In the genomic region with DNA sequence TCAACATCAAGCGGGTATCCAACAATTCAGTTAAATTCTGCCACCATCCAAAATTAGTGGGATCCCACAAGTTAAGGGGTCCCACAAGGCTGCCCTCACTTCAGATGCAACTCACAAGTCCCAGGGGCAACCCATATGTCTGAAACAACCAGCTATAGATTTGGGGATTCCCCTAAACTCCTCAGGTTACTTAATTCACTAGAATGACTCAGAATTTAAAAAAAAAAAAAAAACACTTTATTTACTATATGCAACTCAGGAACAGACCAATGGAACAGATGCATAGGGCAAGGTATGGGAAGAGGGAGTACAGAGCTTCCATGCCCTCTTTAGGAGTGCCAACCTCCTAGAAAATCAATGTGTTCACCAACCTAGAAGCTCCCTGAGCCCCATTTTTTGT, we compare ENCODE assay signal across 23 cellular contexts. TPM values are rescaled to one million over a fixed set of nuclear protein-coding genes. Genes with fewer than 3 reads are reported as not detected.
DNase-seq lines count a peak whose midpoint lies in the region; ATAC-seq lines count a peak whose summit lies in the region.
"Had no signal": no experiment of that assay in that cellular context is flagged by ENCODE, and none has a peak within 500 bp of the region (broad histone marks: within the 10 kb centered on the region; RNA-seq: fewer than 3 reads in every experiment).

No MANE protein-coding gene starts in this region.

- no peaks in the 10 kb centered on the region for H4K20me1 ChIP-seq in GM23248 (ENCODE audit: insufficient read depth)

- no peaks in the 10 kb centered on the region for H3K27me3 Mint-ChIP-seq in activated T-helper 2 cell treated with anti-CD3 and anti-CD28 coated beads, Interferon-gamma antibody, Interleukin-2, Interleukin-4, amounts not matched to agents 10 μg/mL and 5 μg/mL and 100 μg/mL, durations not matched to agents 14 hours and 24 hours and 36 hours (ENCODE audit: low read depth)
- H3K27me3 Mint-ChIP-seq: activated naive CD8-positive, alpha-beta T cell treated with anti-CD3 and anti-CD28 coated beads, Interleukin-2, amount 10 ng/mL, durations not matched to agents 7 days and 5 days; brain; IgD-negative memory B cell had no signal

- no peaks in the 10 kb centered on the region for H3K27me3 ChIP-seq in GM23248 (replicated peaks; ENCODE audit: insufficient read depth)
- H3K27me3 ChIP-seq: gastroesophageal sphincter had no signal

- H3K4me3 ChIP-seq in GM23248, result no peak overlapping the region
- H3K4me3 ChIP-seq: gastroesophageal sphincter, psoas muscle, skin epidermis had no signal

- no peak overlapping the region for H3K4me3 Mint-ChIP-seq in activated T-helper 2 cell treated with anti-CD3 and anti-CD28 coated beads, Interferon-gamma antibody, Interleukin-2, Interleukin-4, amounts not matched to agents 10 μg/mL and 5 μg/mL and 100 μg/mL, durations not matched to agents 14 hours and 24 hours and 36 hours (ENCODE audit: low read depth)
- H3K4me3 Mint-ChIP-seq: activated naive CD8-positive, alpha-beta T cell treated with anti-CD3 and anti-CD28 coated beads, Interleukin-2, amount 10 ng/mL, durations not matched to agents 7 days and 5 days; brain; IgD-negative memory B cell had no signal

- no peak for ATAC-seq in GM18873 (IDR thresholded peaks at IDR 0.05; ENCODE audit: low FRiP score, unreplicated experiment)
- ATAC-seq: gastroesophageal sphincter, HCT116 had no signal

- peaks cover 72% of the 10 kb centered on the region for H3K36me3 Mint-ChIP-seq in activated T-helper 2 cell treated with anti-CD3 and anti-CD28 coated beads, Interferon-gamma antibody, Interleukin-2, Interleukin-4, amounts not matched to agents 10 μg/mL and 5 μg/mL and 100 μg/mL, durations not matched to agents 14 hours and 24 hours and 36 hours (ENCODE audit: low read depth)

- no peak overlapping the region for H3K9ac ChIP-seq in GM23248
- H3K9ac ChIP-seq: SK-N-SH had no signal

- H3K9me3 Mint-ChIP-seq in activated T-helper 2 cell treated with anti-CD3 and anti-CD28 coated beads, Interferon-gamma antibody, Interleukin-2, Interleukin-4, amounts not matched to agents 10 μg/mL and 5 μg/mL and 100 μg/mL, durations not matched to agents 14 hours and 24 hours and 36 hours, result peaks cover 8% of the 10 kb centered on the region
- H3K9me3 Mint-ChIP-seq: IgD-negative memory B cell had no signal

- H3K9me3 ChIP-seq in GM23248 (ENCODE audit: low read depth), result no peaks in the 10 kb centered on the region
- H3K9me3 ChIP-seq: gastroesophageal sphincter, psoas muscle, SK-N-SH had no signal

- H2AFZ ChIP-seq in GM23248, result no peak overlapping the region

- peaks cover 33% of the 10 kb centered on the region for H3K79me2 ChIP-seq in GM23248 (ENCODE audit: insufficient read depth)

- H3K4me1 ChIP-seq in GM23248 (ENCODE audit: insufficient read depth), result no peaks in the 10 kb centered on the region
- H3K4me1 ChIP-seq: gastroesophageal sphincter had no signal

- intact Hi-C loops in activated T-helper 2 cell treated with anti-CD3 and anti-CD28 coated beads, Interferon-gamma antibody, Interleukin-2, Interleukin-4, amounts not matched to agents 10 μg/mL and 5 μg/mL and 100 μg/mL, durations not matched to agents 14 hours and 24 hours and 36 hours (cut with micrococcal nuclease), result loop anchor here (1.0 to 10.0 kb wide), 7 partner anchors 138 to 432 kb away; no protein-coding TSS in a partner anchor

- H3K4me1 Mint-ChIP-seq in activated T-helper 2 cell treated with anti-CD3 and anti-CD28 coated beads, Interferon-gamma antibody, Interleukin-2, Interleukin-4, amounts not matched to agents 10 μg/mL and 5 μg/mL and 100 μg/mL, durations not matched to agents 14 hours and 24 hours and 36 hours (ENCODE audit: low read depth), result peaks cover 61% of the 10 kb centered on the region

- no peaks in the 10 kb centered on the region for H3K9me2 ChIP-seq in GM23248 (ENCODE audit: insufficient read depth)
- H3K9me2 ChIP-seq: SK-N-SH had no signal

- in situ Hi-C loops in GM23248 (cut with MboI), result no loop called here

- H3K27ac ChIP-seq in GM23248, result no peak overlapping the region
- H3K27ac ChIP-seq: 22Rv1, gastroesophageal sphincter, psoas muscle, skin epidermis had no signal

- no peaks in the 10 kb centered on the region for H3F3A ChIP-seq in GM23248 (ENCODE audit: insufficient read depth)

- H3K4me2 ChIP-seq in GM23248 (ENCODE audit: unreplicated experiment), result no peak overlapping the region
- H3K4me2 ChIP-seq: SK-N-SH had no signal

- peak; percentile 17 for DNase-seq in DMS53 (lab: John Stamatoyannopoulos, UW)
- no peak for DNase-seq in DMS53 treated with DMSO at 0.1 percent for 48 hours (lab: John Stamatoyannopoulos, UW; ENCODE audit: unreplicated experiment)
- DNase-seq in GM23248, result peak; percentile 13
- DNase-seq in activated T-helper 2 cell treated with anti-CD3 and anti-CD28 coated beads, Interferon-gamma antibody, Interleukin-2, Interleukin-4, amounts not matched to agents 10 μg/mL and 5 μg/mL and 100 μg/mL, durations not matched to agents 14 hours and 24 hours and 36 hours (ENCODE audit: low spot score), result no peak
- peak; percentile 30 for DNase-seq in iris pigment epithelial cell (ENCODE audit: low read depth)
- DNase-seq in NCI-H146 (lab: John Stamatoyannopoulos, UW), result no peak
- no peak for DNase-seq in SKM-1 treated with dmso at 0.1 percent for 144 hours (lab: John Stamatoyannopoulos, UW; ENCODE audit: unreplicated experiment)
- DNase-seq: activated naive CD8-positive, alpha-beta T cell treated with anti-CD3 and anti-CD28 coated beads, Interleukin-2, amount 10 ng/mL, durations not matched to agents 7 days and 5 days; AML-193; dermis blood vessel endothelial cell; left colon; NCI-H2029; NCI-H446 treated with DMSO at 0.1 percent for 48 hours; NK-92 treated with Interleukin-12 subunit alpha and Interleukin-12 subunit beta, amount 100 ng/mL, for 24 hours; psoas muscle; SK-N-SH had no signal

- H3K36me3 ChIP-seq in GM23248 (ENCODE audit: low read depth), result peaks cover 7% of the 10 kb centered on the region

- WGBS in GM23248 (ENCODE audit: low coverage in 1 of 2, low lambda C conversion rate in 2 of 2, missing lambda C conversion rate in 2 of 2), 2 experiments, result 96 to 100% methylated on average over 1 of the region's 1 CpG

- H3K27ac Mint-ChIP-seq in activated T-helper 2 cell treated with anti-CD3 and anti-CD28 coated beads, Interferon-gamma antibody, Interleukin-2, Interleukin-4, amounts not matched to agents 10 μg/mL and 5 μg/mL and 100 μg/mL, durations not matched to agents 14 hours and 24 hours and 36 hours, result peak overlapping the region; percentile 44
- H3K27ac Mint-ChIP-seq: activated naive CD8-positive, alpha-beta T cell treated with anti-CD3 and anti-CD28 coated beads, Interleukin-2, amount 10 ng/mL, durations not matched to agents 7 days and 5 days; brain; IgD-negative memory B cell had no signal

RNA-seq across cellular contexts. Expression of gene AUH, which starts 15.1 kb away (rescaled TPM):
- total RNA-seq in GM23248 (2014; rRNA removed; shearing (Covaris generic)), result 8.7 and 18.3 TPM in 2 replicates
- polyA plus RNA-seq in GM23248 (2016; fragmentation: Nextera tagmentation; extraction: Ambion mirVana), result 8.9 and 9.9 TPM in 2 replicates
- 58.2 and 62.6 TPM in 2 replicates for total RNA-seq in activated T-helper 2 cell treated with anti-CD3 and anti-CD28 coated beads, Interferon-gamma antibody, Interleukin-2, Interleukin-4, amounts not matched to agents 10 μg/mL and 5 μg/mL and 100 μg/mL, durations not matched to agents 14 hours and 24 hours and 36 hours

Comparison
In these comparisons a context has a peak if more than half of its experiments do, and no peak if none do; other contexts are left out.
1. DNase-seq: peak in DMS53 (single experiment), GM23248 (single experiment) and iris pigment epithelial cell (single experiment); none in DMS53 treated with DMSO at 0.1 percent for 48 hours (single experiment), activated T-helper 2 cell treated with anti-CD3 and anti-CD28 coated beads, Interferon-gamma antibody, Interleukin-2, Interleukin-4, amounts not matched to agents 10 μg/mL and 5 μg/mL and 100 μg/mL, durations not matched to agents 14 hours and 24 hours and 36 hours (single experiment), NCI-H146 (single experiment) and SKM-1 treated with dmso at 0.1 percent for 144 hours (single experiment).